7 cellular contexts compared by ENCODE assay signal in the genomic region with DNA sequence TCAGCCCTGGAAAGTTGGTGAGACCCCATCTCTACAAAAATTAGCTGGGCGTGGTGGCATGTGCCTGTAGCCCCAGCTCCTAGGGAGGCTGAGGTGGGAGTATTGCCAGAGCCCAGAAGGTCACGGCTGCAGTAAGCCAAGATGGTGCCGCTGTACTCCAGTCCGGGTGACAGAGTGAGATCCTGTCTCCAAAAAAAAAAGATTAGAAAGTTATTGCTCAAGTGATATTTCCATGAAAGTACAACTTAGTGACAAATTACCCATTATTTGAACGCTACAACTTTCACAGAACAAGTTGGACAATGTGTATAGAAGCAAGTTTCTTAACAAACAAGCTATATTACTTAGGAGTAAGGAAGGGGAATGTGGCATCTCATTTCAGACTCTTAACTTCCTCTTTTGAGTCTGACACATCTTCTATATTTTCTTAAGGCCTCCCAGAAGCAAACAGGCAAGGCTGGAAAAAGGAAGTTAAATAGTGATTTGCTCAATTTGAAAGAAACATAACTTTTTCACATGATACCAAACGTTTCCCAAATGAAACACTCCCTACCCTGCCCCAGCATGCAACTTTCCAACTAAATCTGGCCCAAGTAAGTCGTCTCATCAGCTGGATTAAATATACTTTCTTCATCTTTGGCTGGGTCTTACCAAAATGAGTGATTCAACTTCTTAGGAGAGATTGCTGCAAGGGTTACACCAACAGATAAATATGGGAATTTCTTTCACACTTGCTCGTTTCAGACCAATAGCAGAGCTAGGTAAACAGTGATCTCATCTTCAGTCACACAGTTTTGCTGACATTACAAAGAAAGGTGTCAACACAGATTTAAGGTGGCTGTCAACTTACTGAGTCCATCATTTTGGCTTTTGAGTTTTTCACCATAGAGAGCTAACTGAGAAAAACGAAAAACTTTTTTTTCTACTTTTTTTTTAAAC.
DNase-seq lines count a peak whose midpoint lies in the region; ATAC-seq and TF ChIP-seq lines count a peak whose summit lies in the region.

No MANE protein-coding gene starts in this region.

- H3K4me3 Mint-ChIP-seq in activated naive CD8-positive, alpha-beta T cell treated with anti-CD3 and anti-CD28 coated beads, Interleukin-2, amount 50 U/mL, for 24 hours, result peak overlapping the region; percentile 23
- H3K4me3 Mint-ChIP-seq in immature natural killer cell, result peak overlapping the region in 1 of 5 donors; percentile 74

- 0 out of 2 replicates have a peak overlapping the region, but pooled peaks have one; percentile 25 for H3K9ac ChIP-seq in IMR-90 (ENCODE audit: low read depth, low read length)

- no peaks in the 10 kb centered on the region for H3K36me3 ChIP-seq in IMR-90 (ENCODE audit: control insufficient read depth, insufficient read depth, low read length)

- 50% methylated on average over 2 of the region's 9 CpGs; no CpG with 5 or more reads in 1 of the 2 experiments for WGBS in IMR-90 (ENCODE audit: extremely low coverage in 2 of 2, insufficient read length in 1 of 2), 2 experiments

- H3K4me1 Mint-ChIP-seq in activated naive CD8-positive, alpha-beta T cell treated with anti-CD3 and anti-CD28 coated beads, Interleukin-2, amount 50 U/mL, for 24 hours, result peaks cover 58% of the 10 kb centered on the region
- H3K4me1 Mint-ChIP-seq in immature natural killer cell, result peaks cover 14 to 19% of the 10 kb centered on the region in 2 donors

- H3K4me3 ChIP-seq in IMR-90 (ENCODE audit: insufficient read depth, low read depth, low read length), result no peak overlapping the region

- H3K27ac ChIP-seq in IMR-90 (ENCODE audit: insufficient read depth, low read length), result peak overlapping the region; percentile 91

- CTCF ChIA-PET in IMR-90 (lab: Yijun Ruan, JAX), result interaction anchor here (0.8 kb wide), 1 partner anchor 653 kb away, joined by 3 read pairs; no protein-coding TSS in a partner anchor

- peak; percentile 33 for ATAC-seq in GM18909 (IDR thresholded peaks at IDR 0.05; ENCODE audit: poor library complexity, unreplicated experiment)
- peak; percentile 46 for ATAC-seq in IMR-90 (ENCODE audit: low read depth)
- ATAC-seq in activated naive CD8-positive, alpha-beta T cell treated with anti-CD3 and anti-CD28 coated beads, Interleukin-2, amount 50 U/mL, for 24 hours, result no peak
- no peak for ATAC-seq in HG02571 (IDR thresholded peaks at IDR 0.05; ENCODE audit: unreplicated experiment)

- H2AFZ ChIP-seq in IMR-90 (replicated peaks; ENCODE audit: low read length, poor library complexity), result no peak overlapping the region

- intact Hi-C loops in IMR-90 (cut with micrococcal nuclease), result loop anchor here (2.0 to 5.0 kb wide), 3 partner anchors 68 to 391 kb away; no protein-coding TSS in a partner anchor

- H3K14ac ChIP-seq in IMR-90 (replicated peaks; ENCODE audit: low read depth, low read length), result peak overlapping the region; percentile 96

- peak overlapping the region; percentile 73 for H4K5ac ChIP-seq in IMR-90 (ENCODE audit: low read depth, low read length)

- peak overlapping the region; percentile 91 for H3K27ac Mint-ChIP-seq in activated naive CD8-positive, alpha-beta T cell treated with anti-CD3 and anti-CD28 coated beads, Interleukin-2, amount 50 U/mL, for 24 hours
- H3K27ac Mint-ChIP-seq in immature natural killer cell, result peak overlapping the region in 5 of 6 donors; percentile 8 to 89 (median 61)

- dilution Hi-C loops in IMR-90 (cut with HindIII; ENCODE audit: low sequenced_read_pairs, unreplicated experiment), result no loop called here

- POLR2A ChIA-PET in IMR-90 (lab: Charles Lee; ENCODE audit: unreplicated experiment), result interaction anchor here (1.6 kb wide), 1 partner anchor 66 kb away, joined by 7 read pairs; a partner anchor contains a TSS

- peak overlapping the region; percentile 21 for H3K18ac ChIP-seq in IMR-90 (ENCODE audit: low read depth, low read length)

- peak overlapping the region; percentile 68 for H3K4ac ChIP-seq in IMR-90 (ENCODE audit: low read depth, low read length)

- peak overlapping the region; percentile 86 for H2BK5ac ChIP-seq in IMR-90 (ENCODE audit: low read depth, low read length, poor library complexity, severe bottlenecking)

- BruUV-seq in IMR-90 (replicated peaks; lab: Mats Ljungman, UMichigan), result TSS peak; percentile 90

- no peaks in the 10 kb centered on the region for H3K27me3 ChIP-seq in IMR-90 (ENCODE audit: control insufficient read depth, insufficient read depth, low read length)

- no peaks in the 10 kb centered on the region for H3K27me3 Mint-ChIP-seq in activated naive CD8-positive, alpha-beta T cell treated with anti-CD3 and anti-CD28 coated beads, Interleukin-2, amount 50 U/mL, for 24 hours
- H3K27me3 Mint-ChIP-seq in immature natural killer cell (ENCODE audit: low read depth in 3 of 3), result peaks cover 2% of the 10 kb centered on the region in 3 donors

- peak overlapping the region; percentile 76 for H3K56ac ChIP-seq in IMR-90 (ENCODE audit: extremely low read depth, insufficient read depth, low read length)

- H3K36me3 Mint-ChIP-seq in activated naive CD8-positive, alpha-beta T cell treated with anti-CD3 and anti-CD28 coated beads, Interleukin-2, amount 50 U/mL, for 24 hours (ENCODE audit: low read depth), result no peaks in the 10 kb centered on the region
- H3K36me3 Mint-ChIP-seq in immature natural killer cell, result no peaks in the 10 kb centered on the region

- H3K9me3 ChIP-seq in IMR-90 (ENCODE audit: control insufficient read depth, insufficient read depth, low read length), result no peaks in the 10 kb centered on the region

- peak overlapping the region; percentile 94; the same call in 2 of the 3 replicates for H2BK15ac ChIP-seq in IMR-90 (ENCODE audit: low read depth, low read length)

- H3K9me3 Mint-ChIP-seq in activated naive CD8-positive, alpha-beta T cell treated with anti-CD3 and anti-CD28 coated beads, Interleukin-2, amount 50 U/mL, for 24 hours, result peaks cover 13% of the 10 kb centered on the region
- no peaks in the 10 kb centered on the region for H3K9me3 Mint-ChIP-seq in immature natural killer cell

- H3K9me1 ChIP-seq in IMR-90 (ENCODE audit: insufficient read depth, low read length), result peaks cover 15% of the 10 kb centered on the region

- H2BK20ac ChIP-seq in IMR-90 (ENCODE audit: low read depth, low read length), result peak overlapping the region; percentile 78

- H2AK9ac ChIP-seq in IMR-90 (replicated peaks; ENCODE audit: low read depth, low read length, poor library complexity), result no peak overlapping the region

- H2AK5ac ChIP-seq in IMR-90 (ENCODE audit: low read depth, low read length), result peak overlapping the region; percentile 96

- H2BK120ac ChIP-seq in IMR-90 (ENCODE audit: low read depth, low read length), result peak overlapping the region; percentile 92

- peaks cover 5 to 22% of the 10 kb centered on the region in 2 experiments for H3K79me1 ChIP-seq in IMR-90 (ENCODE audit: low read depth in 1 of 2, low read length in 2 of 2)

- H3K4me1 ChIP-seq in IMR-90 (ENCODE audit: control insufficient read depth, insufficient read depth, low read length), result peaks cover 19% of the 10 kb centered on the region

- H4K8ac ChIP-seq in IMR-90 (ENCODE audit: low read depth in 2 of 2, low read length in 2 of 2), result peak overlapping the region; percentile 5 to 87

- TF ChIP-seq POLR2A in IMR-90 (IDR thresholded peaks at IDR 0.05; ENCODE audit: low read depth, low read length), result no peak

- H3K23ac ChIP-seq in IMR-90 (ENCODE audit: low read depth, low read length), result peak overlapping the region; percentile 44; the same call in 1 of the 2 replicates

- H3K4me2 ChIP-seq in IMR-90 (ENCODE audit: low read depth, low read length), result peak overlapping the region; percentile 69; the same call in 1 of the 2 replicates

- H4K91ac ChIP-seq in IMR-90 (ENCODE audit: insufficient read depth, low read depth, low read length), result peak overlapping the region; percentile 96

- no peak for TF ChIP-seq RAD21 in IMR-90 (IDR thresholded peaks at IDR 0.05; ENCODE audit: low read length)

- in situ Hi-C loops in IMR-90 (cut with MboI; ENCODE audit: low sequenced_read_pairs), result no loop called here

- H4K20me1 ChIP-seq in IMR-90 (ENCODE audit: insufficient read depth, low read length), result no peaks in the 10 kb centered on the region

- DNase-seq in IMR-90, result peak; percentile 85
- DNase-seq in activated naive CD8-positive, alpha-beta T cell treated with anti-CD3 and anti-CD28 coated beads, Interleukin-2, amount 50 U/mL, for 24 hours, result no peak
- DNase-seq in immature natural killer cell, result peak in 1 of 3 donors; percentile 18
- DNase-seq in stromal cell of bone marrow (ENCODE audit: low read depth), result peak; percentile 94
- DNase-seq in activated CD8-positive, alpha-beta memory T cell treated with anti-CD3 and anti-CD28 coated beads for 24 hours, result no peak

- TF ChIP-seq CTCF in IMR-90 (conservative IDR thresholded peaks at IDR 0.05; ENCODE audit: low read depth, low read length), result no peak

TF ChIP-seq in IMR-90, 13 proteins besides CTCF, POLR2A, EP300 and RAD21:
- no peak for TF ChIP-seq RCOR1 (IDR thresholded peaks at IDR 0.05; ENCODE audit: insufficient replicate concordance, low read length)
- peak; percentile 86 for TF ChIP-seq MAFK (IDR thresholded peaks at IDR 0.05; ENCODE audit: low read depth, low read length)
- TF ChIP-seq CEBPB (IDR thresholded peaks at IDR 0.05; ENCODE audit: low read depth, low read length), result peak; percentile 85
- no peak for TF ChIP-seq SMC3 (IDR thresholded peaks at IDR 0.05; ENCODE audit: low read depth, low read length)
- TF ChIP-seq BHLHE40 (IDR thresholded peaks at IDR 0.05; ENCODE audit: low read depth, low read length), result no peak; the same call in 1 of the 2 replicates
- TF ChIP-seq FOS (IDR thresholded peaks at IDR 0.05; ENCODE audit: low read depth, low read length), result peak; percentile 69
- TF ChIP-seq MAZ (IDR thresholded peaks at IDR 0.05; ENCODE audit: borderline replicate concordance, low read depth, low read length), result no peak
- TF ChIP-seq MXI1 (IDR thresholded peaks at IDR 0.05; ENCODE audit: borderline replicate concordance, low read depth, low read length), result no peak
- TF ChIP-seq, protein P1, sequence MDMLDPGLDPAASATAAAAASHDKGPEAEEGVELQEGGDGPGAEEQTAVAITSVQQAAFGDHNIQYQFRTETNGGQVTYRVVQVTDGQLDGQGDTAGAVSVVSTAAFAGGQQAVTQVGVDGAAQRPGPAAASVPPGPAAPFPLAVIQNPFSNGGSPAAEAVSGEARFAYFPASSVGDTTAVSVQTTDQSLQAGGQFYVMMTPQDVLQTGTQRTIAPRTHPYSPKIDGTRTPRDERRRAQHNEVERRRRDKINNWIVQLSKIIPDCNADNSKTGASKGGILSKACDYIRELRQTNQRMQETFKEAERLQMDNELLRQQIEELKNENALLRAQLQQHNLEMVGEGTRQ (IDR thresholded peaks at IDR 0.05; ENCODE audit: low read depth, low read length), result no peak; the same call in 1 of the 2 replicates
- no peak for TF ChIP-seq RFX5 (IDR thresholded peaks at IDR 0.05; ENCODE audit: low read depth, low read length)
TF ChIP-seq in IMR-90: peak in this region for 3.

Comparison
In these comparisons a context has a peak if more than half of its experiments do, and no peak if none do; other contexts are left out.
1. ATAC-seq: peak in GM18909 (single experiment) and IMR-90 (single experiment); none in activated naive CD8-positive, alpha-beta T cell treated with anti-CD3 and anti-CD28 coated beads, Interleukin-2, amount 50 U/mL, for 24 hours (single experiment) and HG02571 (single experiment).
2. DNase-seq: peak in IMR-90 (single experiment) and stromal cell of bone marrow (single experiment); none in activated naive CD8-positive, alpha-beta T cell treated with anti-CD3 and anti-CD28 coated beads, Interleukin-2, amount 50 U/mL, for 24 hours (single experiment) and activated CD8-positive, alpha-beta memory T cell treated with anti-CD3 and anti-CD28 coated beads for 24 hours (single experiment).